ENCODE assay signal across 30 cellular contexts in the genomic region with DNA sequence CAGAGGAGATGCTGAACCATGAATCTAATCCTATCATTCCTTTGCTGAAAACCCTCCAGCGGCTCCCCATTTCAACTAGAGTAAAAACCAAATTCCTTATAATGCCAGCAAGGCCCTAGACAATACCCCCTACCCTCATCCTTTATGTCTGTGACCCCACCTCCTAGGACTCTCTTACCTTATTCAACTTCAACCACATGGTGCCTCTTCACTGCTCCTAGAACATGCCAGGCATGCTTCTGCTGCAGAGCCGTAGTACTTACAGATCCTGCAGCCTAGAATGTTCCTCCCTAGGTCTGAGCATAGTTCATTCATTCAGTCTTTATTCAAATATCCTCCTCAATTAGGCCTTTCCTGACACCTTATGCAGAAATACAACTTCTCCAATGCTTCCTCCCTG. TPM values are rescaled to one million over a fixed set of nuclear protein-coding genes. Genes with fewer than 3 reads are reported as not detected.
DNase-seq lines count a peak whose midpoint lies in the region; ATAC-seq, FAIRE-seq and TF ChIP-seq lines count a peak whose summit lies in the region.
"Had no signal": no experiment of that assay in that cellular context is flagged by ENCODE, and none has a peak within 500 bp of the region (broad histone marks: within the 10 kb centered on the region; RNA-seq: fewer than 3 reads in every experiment).

No MANE protein-coding gene starts in this region.

- H3K4me3 Mint-ChIP-seq in CD4-positive, alpha-beta T cell = no peak overlapping the region
- no peak overlapping the region for H3K4me3 Mint-ChIP-seq in neural progenitor cell
- H3K4me3 Mint-ChIP-seq in effector memory CD8-positive, alpha-beta T cell = no peak overlapping the region
- H3K4me3 Mint-ChIP-seq: activated CD4-positive, alpha-beta memory T cell treated with anti-CD3 and anti-CD28 coated beads for 36 hours; activated naive CD4-positive, alpha-beta T cell treated with anti-CD3 and anti-CD28 coated beads, Interleukin-2, amount 50 U/mL, for 24 hours; activated T-helper 1 cell treated with anti-CD3 and anti-CD28 coated beads, Interleukin-12 subunit alpha, Interleukin-12 subunit beta, Interleukin-2, Interleukin-4 antibody, amounts not matched to agents 30 ng/mL and 10 ng/mL and 1 ng/mL, durations not matched to agents 14 hours and 24 hours and 36 hours; CD8-positive, alpha-beta T cell; stimulated activated naive B cell treated with anti-CD40 and anti-IgM and Interleukin-4, amounts not matched to agents 10 μg/mL and 1 μg/mL and 100 μg/mL, for 72 hours had no signal

- TF ChIP-seq POLR2A in testis (IDR thresholded peaks at IDR 0.05) (no peak), HepG2 (IDR thresholded peaks at IDR 0.05; ENCODE audit: insufficient read depth in 1 of 2, low read depth in 2 of 2, low read length in 2 of 2) (no peak)

- no peaks in the 10 kb centered on the region for H3K9me3 ChIP-seq in CD4-positive, alpha-beta T cell (ENCODE audit: control insufficient read depth, low read length)
- H3K9me3 ChIP-seq in HUES48 (ENCODE audit: control insufficient read depth, insufficient read depth, low read length) = no peaks in the 10 kb centered on the region
- H3K9me3 ChIP-seq in ectodermal cell (ENCODE audit: control insufficient read depth, low read length) = no peaks in the 10 kb centered on the region
- H3K9me3 ChIP-seq in neural progenitor cell (ENCODE audit: low read depth) = no peaks in the 10 kb centered on the region
- no peaks in the 10 kb centered on the region for H3K9me3 ChIP-seq in testis
- H3K9me3 ChIP-seq in HepG2 (ENCODE audit: low read length) = no peaks in the 10 kb centered on the region
- H3K9me3 ChIP-seq: ascending aorta, vagina had no signal

- no peaks in the 10 kb centered on the region for H3K27me3 Mint-ChIP-seq in CD4-positive, alpha-beta T cell
- no peaks in the 10 kb centered on the region for H3K27me3 Mint-ChIP-seq in neural progenitor cell (ENCODE audit: insufficient read depth, low read depth)
- H3K27me3 Mint-ChIP-seq in effector memory CD8-positive, alpha-beta T cell = no peaks in the 10 kb centered on the region
- H3K27me3 Mint-ChIP-seq: activated CD4-positive, alpha-beta memory T cell treated with anti-CD3 and anti-CD28 coated beads for 36 hours; activated naive CD4-positive, alpha-beta T cell treated with anti-CD3 and anti-CD28 coated beads, Interleukin-2, amount 50 U/mL, for 24 hours; stimulated activated naive B cell treated with anti-CD40 and anti-IgM and Interleukin-4, amounts not matched to agents 10 μg/mL and 1 μg/mL and 100 μg/mL, for 72 hours had no signal

- no peak for TF ChIP-seq CTCF in CD4-positive, alpha-beta T cell (IDR thresholded peaks at IDR 0.05)
- TF ChIP-seq CTCF in neural progenitor cell (IDR thresholded peaks at IDR 0.05) = no peak
- no peak for TF ChIP-seq CTCF in testis (IDR thresholded peaks at IDR 0.05)
- TF ChIP-seq CTCF in HepG2 (CRISPR knock-in tag; IDR thresholded peaks at IDR 0.05) = no peak

- FAIRE-seq in HepG2 (lab: Jason Lieb, UNC) = no peak
- FAIRE-seq: GM18507, islet of Langerhans, TTC549 had no signal

- POLR2A ChIA-PET in CD4-positive, alpha-beta T cell (lab: Charles Lee) = no interaction called here
- POLR2A ChIA-PET in HepG2 (lab: Yijun Ruan, JAX) = no interaction called here

- H3K9ac ChIP-seq in HUES48 (ENCODE audit: low read depth, low read length) (no peak overlapping the region), neural progenitor cell (no peak overlapping the region), HepG2 (ENCODE audit: insufficient read depth, low read depth, low read length) (no peak overlapping the region)

- ATAC-seq in CD4-positive, alpha-beta T cell (ENCODE audit: poor library complexity) = no peak
- no peak for ATAC-seq in HepG2
- ATAC-seq in effector memory CD8-positive, alpha-beta T cell (replicated peaks) = no peak
- ATAC-seq: CD8-positive, alpha-beta T cell; left lobe of liver; PC-3; sciatic nerve; stimulated activated naive B cell treated with anti-CD40 and anti-IgM and Interleukin-4, amounts not matched to agents 10 μg/mL and 1 μg/mL and 100 μg/mL, for 72 hours had no signal

- no TSS peak for BruUV-seq in HepG2 (replicated peaks; lab: Mats Ljungman, UMichigan)

- H2AFZ ChIP-seq in neural progenitor cell (replicated peaks) = no peak overlapping the region
- H2AFZ ChIP-seq in HepG2 (ENCODE audit: low read length) = no peak overlapping the region

- no peak for DNase-seq in CD4-positive, alpha-beta T cell
- peak; percentile 57 for DNase-seq in neural progenitor cell (ENCODE audit: low spot score)
- no peak for DNase-seq in testis
- no peak for DNase-seq in retina
- no peak for DNase-seq in HepG2 (ENCODE audit: low spot score)
- DNase-seq in effector memory CD8-positive, alpha-beta T cell = no peak
- DNase-seq: activated CD4-positive, alpha-beta memory T cell treated with anti-CD3 and anti-CD28 coated beads for 36 hours; CD8-positive, alpha-beta T cell; cortex of kidney; DMS 273 treated with DMSO at 0.1 percent for 48 hours; NCI-H1436; NCI-H2081 treated with DMSO at 0.1 percent for 48 hours; NCI-H226; NCI-H526 treated with DMSO at 0.1 percent for 48 hours; NK-92 treated with Interleukin-12 subunit alpha and Interleukin-12 subunit beta, amount 100 ng/mL, for 24 hours; PC-3; posterior cingulate gyrus; stimulated activated naive B cell treated with anti-CD40 and anti-IgM and Interleukin-4, amounts not matched to agents 10 μg/mL and 1 μg/mL and 100 μg/mL, for 72 hours had no signal

- H3K4me3 ChIP-seq in HUES48 (ENCODE audit: low read depth, low read length) (no peak overlapping the region), ectodermal cell (ENCODE audit: insufficient read depth, low read depth, low read length) (no peak overlapping the region), neural progenitor cell (no peak overlapping the region), testis (no peak overlapping the region), HepG2 (replicated peaks in 1 of 3; ENCODE audit: insufficient read depth in 1 of 3, low read depth in 2 of 3, low read length in 3 of 3) (no peak overlapping the region)
- H3K4me3 ChIP-seq: ascending aorta, SK-N-MC, vagina had no signal

- TF ChIP-seq RAD21 in HepG2 (CRISPR knock-in tag; IDR thresholded peaks at IDR 0.05) = no peak

- H3K27ac ChIP-seq in CD4-positive, alpha-beta T cell (ENCODE audit: low read depth, low read length) = no peak overlapping the region
- H3K27ac ChIP-seq in HUES48 (ENCODE audit: low read depth, low read length) = peak overlapping the region; percentile 64
- H3K27ac ChIP-seq in ectodermal cell (ENCODE audit: insufficient read depth, low read depth, low read length, poor library complexity, severe bottlenecking) = peak overlapping the region; percentile 48
- peak overlapping the region; percentile 57 for H3K27ac ChIP-seq in neural progenitor cell
- H3K27ac ChIP-seq in testis = no peak overlapping the region
- no peak overlapping the region for H3K27ac ChIP-seq in HepG2 (ENCODE audit: extremely low read length, insufficient read depth, low read length)
- H3K27ac ChIP-seq: SK-N-MC, vagina had no signal

- no peak for TF ChIP-seq EP300 in HepG2 (IDR thresholded peaks at IDR 0.05; ENCODE audit: low read depth in 2 of 2, low read length in 2 of 2)
- TF ChIP-seq EP300 in HepG2 (CRISPR knock-in tag; IDR thresholded peaks at IDR 0.05; ENCODE audit: borderline replicate concordance) = no peak

- peaks cover 35% of the 10 kb centered on the region for H3K4me1 ChIP-seq in HUES48 (ENCODE audit: control insufficient read depth, insufficient read depth, low read length)
- peaks cover 22% of the 10 kb centered on the region for H3K4me1 ChIP-seq in ectodermal cell (ENCODE audit: control insufficient read depth, insufficient read depth, low read length)
- H3K4me1 ChIP-seq in neural progenitor cell = peaks cover 43% of the 10 kb centered on the region
- H3K4me1 ChIP-seq in testis = peaks cover 26% of the 10 kb centered on the region
- H3K4me1 ChIP-seq in HepG2 (ENCODE audit: insufficient read depth, low read length) = peaks cover 39% of the 10 kb centered on the region

- peaks cover 64% of the 10 kb centered on the region for H3K36me3 Mint-ChIP-seq in CD4-positive, alpha-beta T cell (ENCODE audit: low read depth)
- H3K36me3 Mint-ChIP-seq in neural progenitor cell = peaks cover 20% of the 10 kb centered on the region
- peaks cover 4% of the 10 kb centered on the region for H3K36me3 Mint-ChIP-seq in effector memory CD8-positive, alpha-beta T cell (ENCODE audit: insufficient read depth)

- H3K27ac Mint-ChIP-seq in CD4-positive, alpha-beta T cell = peak overlapping the region; percentile 71
- H3K27ac Mint-ChIP-seq in neural progenitor cell = peak overlapping the region; percentile 14
- no peak overlapping the region for H3K27ac Mint-ChIP-seq in effector memory CD8-positive, alpha-beta T cell
- H3K27ac Mint-ChIP-seq: activated CD4-positive, alpha-beta memory T cell treated with anti-CD3 and anti-CD28 coated beads for 36 hours; activated naive CD4-positive, alpha-beta T cell treated with anti-CD3 and anti-CD28 coated beads, Interleukin-2, amount 50 U/mL, for 24 hours; activated T-helper 1 cell treated with anti-CD3 and anti-CD28 coated beads, Interleukin-12 subunit alpha, Interleukin-12 subunit beta, Interleukin-2, Interleukin-4 antibody, amounts not matched to agents 30 ng/mL and 10 ng/mL and 1 ng/mL, durations not matched to agents 14 hours and 24 hours and 36 hours; CD8-positive, alpha-beta T cell; stimulated activated naive B cell treated with anti-CD40 and anti-IgM and Interleukin-4, amounts not matched to agents 10 μg/mL and 1 μg/mL and 100 μg/mL, for 72 hours had no signal

- H3K4me1 Mint-ChIP-seq in CD4-positive, alpha-beta T cell (ENCODE audit: low read depth) = peaks cover 42% of the 10 kb centered on the region
- H3K4me1 Mint-ChIP-seq in neural progenitor cell = peaks cover 49% of the 10 kb centered on the region
- H3K4me1 Mint-ChIP-seq in effector memory CD8-positive, alpha-beta T cell (ENCODE audit: low read depth in 2 of 2) = peaks cover 3 to 35% of the 10 kb centered on the region in 2 donors

- peaks cover 47% of the 10 kb centered on the region for H3F3A ChIP-seq in neural progenitor cell (ENCODE audit: low read depth)

- in situ Hi-C loops in HepG2 (cut with HindIII; ENCODE audit: extremely low pct_ligation_motif_present, low pct_unique_long_range_greater_than_20kb) = no loop called here

- 11 to 15% methylated on average over 2 of the region's 2 CpGs for WGBS in ectodermal cell, 2 experiments
- 76 to 78% methylated on average over 2 of the region's 2 CpGs for WGBS in testis, 2 donors
- 100% methylated on average over 2 of the region's 2 CpGs for WGBS in HepG2 (ENCODE audit: low lambda C conversion rate)

- intact Hi-C loops in CD4-positive, alpha-beta T cell (cut with DNase I, micrococcal nuclease) = loop anchor here in 1 of 2 experiments (5.0 kb wide), 1 partner anchor 1256 kb away; no protein-coding TSS in a partner anchor
- intact Hi-C loops in testis (cut with DNase I; ENCODE audit: low total_unique reads) (no loop called here), HepG2 (cut with micrococcal nuclease; ENCODE audit: unreplicated experiment) (no loop called here)

- no peaks in the 10 kb centered on the region for H3K27me3 ChIP-seq in CD4-positive, alpha-beta T cell (ENCODE audit: control insufficient read depth, insufficient read depth, low read length)
- H3K27me3 ChIP-seq in HUES48 (ENCODE audit: control insufficient read depth, insufficient read depth, low read length) = no peaks in the 10 kb centered on the region
- peaks cover 5% of the 10 kb centered on the region for H3K27me3 ChIP-seq in ectodermal cell (ENCODE audit: control insufficient read depth, insufficient read depth, low read length, poor library complexity, severe bottlenecking)
- no peaks in the 10 kb centered on the region for H3K27me3 ChIP-seq in neural progenitor cell
- no peaks in the 10 kb centered on the region for H3K27me3 ChIP-seq in testis
- no peaks in the 10 kb centered on the region for H3K27me3 ChIP-seq in HepG2 (ENCODE audit: control insufficient read depth in 1 of 2, insufficient read depth in 2 of 2, low read length in 2 of 2)
- H3K27me3 ChIP-seq: ascending aorta, vagina had no signal

- peaks cover 16% of the 10 kb centered on the region for H4K20me1 ChIP-seq in neural progenitor cell (ENCODE audit: low read depth)
- no peaks in the 10 kb centered on the region; the same call in 1 of the 2 replicates for H4K20me1 ChIP-seq in HepG2 (ENCODE audit: insufficient read depth, low read length)

- no peaks in the 10 kb centered on the region for H3K9me3 Mint-ChIP-seq in CD4-positive, alpha-beta T cell
- no peaks in the 10 kb centered on the region for H3K9me3 Mint-ChIP-seq in neural progenitor cell
- no peaks in the 10 kb centered on the region for H3K9me3 Mint-ChIP-seq in effector memory CD8-positive, alpha-beta T cell
- H3K9me3 Mint-ChIP-seq: activated CD4-positive, alpha-beta memory T cell treated with anti-CD3 and anti-CD28 coated beads for 36 hours; activated naive CD4-positive, alpha-beta T cell treated with anti-CD3 and anti-CD28 coated beads, Interleukin-2, amount 50 U/mL, for 24 hours; activated T-helper 1 cell treated with anti-CD3 and anti-CD28 coated beads, Interleukin-12 subunit alpha, Interleukin-12 subunit beta, Interleukin-2, Interleukin-4 antibody, amounts not matched to agents 30 ng/mL and 10 ng/mL and 1 ng/mL, durations not matched to agents 14 hours and 24 hours and 36 hours; CD8-positive, alpha-beta T cell; stimulated activated naive B cell treated with anti-CD40 and anti-IgM and Interleukin-4, amounts not matched to agents 10 μg/mL and 1 μg/mL and 100 μg/mL, for 72 hours had no signal

- H3K4me2 ChIP-seq in neural progenitor cell (peak overlapping the region; percentile 31), HepG2 (ENCODE audit: low read depth, low read length) (no peak overlapping the region)

- H3K79me2 ChIP-seq in neural progenitor cell (ENCODE audit: low read depth) = no peaks in the 10 kb centered on the region
- no peaks in the 10 kb centered on the region for H3K79me2 ChIP-seq in HepG2 (ENCODE audit: insufficient read depth, low read length)

- CTCF ChIA-PET in CD4-positive, alpha-beta T cell (lab: Charles Lee) = no interaction called here
- CTCF ChIA-PET in HepG2 (lab: Yijun Ruan, JAX; ENCODE audit: low intra/inter-chr PET ratio, low total read pairs) = no interaction called here

- peaks cover 3% of the 10 kb centered on the region; the same call in 1 of the 2 replicates for H3K36me3 ChIP-seq in HUES48 (ENCODE audit: control insufficient read depth, insufficient read depth, low read length)
- H3K36me3 ChIP-seq in ectodermal cell (ENCODE audit: control insufficient read depth, insufficient read depth, low read length) = no peaks in the 10 kb centered on the region
- H3K36me3 ChIP-seq in neural progenitor cell = peaks cover 2% of the 10 kb centered on the region
- no peaks in the 10 kb centered on the region for H3K36me3 ChIP-seq in testis (ENCODE audit: low read depth, missing control alignments)
- H3K36me3 ChIP-seq in HepG2 (replicated peaks in 1 of 2; ENCODE audit: control insufficient read depth in 1 of 2, insufficient read depth in 2 of 2, low read length in 2 of 2) = peaks cover 0 to 3% of the 10 kb centered on the region in 2 experiments; a peak in 2 of 5 replicates
- H3K36me3 ChIP-seq: ascending aorta, vagina had no signal

RNA-seq across cellular contexts. Expression of gene DCAF5, which starts 54.9 kb away (rescaled TPM):
- 10 to 100 TPM; 60.9 to 61.5 TPM for total RNA-seq in CD4-positive, alpha-beta T cell
- 38.4 TPM for polyA plus RNA-seq in ectodermal cell (2013, experiment 1 of 4)
- 38.6 TPM for polyA plus RNA-seq in ectodermal cell (2013, experiment 2 of 4)
- polyA plus RNA-seq in ectodermal cell (2013, experiment 3 of 4) = 28.5 TPM
- polyA plus RNA-seq in ectodermal cell (2013, experiment 4 of 4) = 34.7 TPM
- 22.4 and 30.8 TPM in 2 replicates for total RNA-seq in neural progenitor cell (ENCODE audit: low replicate concordance)
- total RNA-seq in testis = 100 to 1,000 TPM in 1 of 2 donors, 10 to 100 TPM in 1; 97.7 to 129 TPM
- 168 TPM for polyA plus RNA-seq in testis (ENCODE audit: insufficient read depth, low read depth, low replicate concordance)
- total RNA-seq in HepG2 (2016; rRNA removed; fragmentation: Illumina TruSeq; extraction: Trizol) = 11.3 and 13.4 TPM in 2 replicates
- 14.0 and 15.7 TPM in 2 replicates for total RNA-seq in HepG2 (2016; cell fraction: cytosol; rRNA removed; fragmentation: Illumina TruSeq; extraction: Trizol; ENCODE audit: low read depth)
- total RNA-seq in HepG2 (2016; cell fraction: insoluble cytoplasmic fraction; rRNA removed; fragmentation: Illumina TruSeq; extraction: Trizol) = 10.5 and 13.2 TPM in 2 replicates
- total RNA-seq in HepG2 (2016; cell fraction: membrane; rRNA removed; fragmentation: Illumina TruSeq; extraction: Trizol) = 9.5 and 9.8 TPM in 2 replicates
- total RNA-seq in HepG2 (2016; cell fraction: nucleus; rRNA removed; fragmentation: Illumina TruSeq; extraction: Trizol) = 20.7 and 25.2 TPM in 2 replicates
- 31.6 and 35.3 TPM in 2 replicates for polyA plus RNA-seq in HepG2 (2011; rRNA removed)
- 19.2 and 21.6 TPM in 2 replicates for polyA plus RNA-seq in HepG2 (2011; cell fraction: cytosol; rRNA removed)
- polyA plus RNA-seq in HepG2 (2011; cell fraction: nucleus; rRNA removed) = 106 and 114 TPM in 2 replicates
- polyA plus RNA-seq in HepG2 (2012) = 17.9 and 19.9 TPM in 2 replicates
- polyA plus RNA-seq in HepG2 (2016; cell fraction: cytosol; fragmentation: Illumina TruSeq; extraction: Trizol; ENCODE audit: low read depth) = 1.9 and 2.4 TPM in 2 replicates
- polyA plus RNA-seq in HepG2 (2016; cell fraction: insoluble cytoplasmic fraction; fragmentation: Illumina TruSeq; extraction: Trizol; ENCODE audit: low read depth) = 12.6 and 16.2 TPM in 2 replicates
- polyA plus RNA-seq in HepG2 (2016; cell fraction: membrane; fragmentation: Illumina TruSeq; extraction: Trizol; ENCODE audit: low read depth) = 5.8 and 7.2 TPM in 2 replicates
- 62.6 and 71.6 TPM in 2 replicates for polyA plus RNA-seq in HepG2 (2016; cell fraction: nucleus; fragmentation: Illumina TruSeq; extraction: Trizol; ENCODE audit: insufficient read depth, low read depth)
- 20.3 and 28.1 TPM in 2 replicates for polyA minus RNA-seq in HepG2 (2011; rRNA and poly(A)+ RNA removed; ENCODE audit: low replicate concordance)
- polyA minus RNA-seq in HepG2 (2011; cell fraction: cytosol; rRNA and poly(A)+ RNA removed) = 8.2 and 11.8 TPM in 2 replicates
- 30.5 and 35.4 TPM in 2 replicates for polyA minus RNA-seq in HepG2 (2011; cell fraction: nucleus; rRNA and poly(A)+ RNA removed)

Comparison
In these comparisons a context has a peak if more than half of its experiments do, and no peak if none do; other contexts are left out.
1. H3K27ac ChIP-seq: peak in HUES48 (single experiment), ectodermal cell (single experiment) and neural progenitor cell (single experiment); none in CD4-positive, alpha-beta T cell (single experiment), testis (0 of 2) and HepG2 (single experiment).
2. H3K27ac Mint-ChIP-seq: peak in CD4-positive, alpha-beta T cell (single experiment) and neural progenitor cell (single experiment); none in effector memory CD8-positive, alpha-beta T cell (0 of 2).